Comparison of ENCODE assay signal across 8 cellular contexts in genomic region chr17:73311428-73311780, GRCh38. TPM values are rescaled to one million over a fixed set of nuclear protein-coding genes. Genes with fewer than 3 reads are reported as not detected.
DNase-seq lines count a peak whose midpoint lies in the region; ATAC-seq and TF ChIP-seq lines count a peak whose summit lies in the region.

No MANE protein-coding gene starts in this region.

- peaks cover 18% of the 10 kb centered on the region for H3K4me1 ChIP-seq in DND-41 (ENCODE audit: insufficient read depth, low read length)
- peaks cover 33% of the 10 kb centered on the region in 2 donors for H3K4me1 ChIP-seq in mucosa of rectum (ENCODE audit: control insufficient read depth in 2 of 2, insufficient read depth in 2 of 2, low read length in 2 of 2)

- TF ChIP-seq CTCF in DND-41 (IDR thresholded peaks at IDR 0.05; ENCODE audit: borderline replicate concordance, extremely low read depth, low read length, poor library complexity, severe bottlenecking): no peak

- H3K36me3 ChIP-seq in DND-41 (ENCODE audit: insufficient read depth, low read length): no peaks in the 10 kb centered on the region; the same call in 1 of the 2 replicates
- no peaks in the 10 kb centered on the region for H3K36me3 ChIP-seq in mucosa of rectum (ENCODE audit: control insufficient read depth in 2 of 2, insufficient read depth in 2 of 2, low read length in 2 of 2)

- H3K79me2 ChIP-seq in DND-41 (ENCODE audit: insufficient read depth, low read length): no peaks in the 10 kb centered on the region

- H3K9ac ChIP-seq in DND-41 (ENCODE audit: low read depth, low read length) (peak overlapping the region; percentile 73), mucosa of rectum (ENCODE audit: low read depth in 1 of 2, low read length in 2 of 2) (peak overlapping the region; percentile 99)

- DNase-seq in DND-41: no peak
- DNase-seq in Jurkat, Clone E6-1 (ENCODE audit: low read depth, low spot score): no peak
- DNase-seq in NCI-H446 (lab: John Stamatoyannopoulos, UW): no peak
- DNase-seq in pons (ENCODE audit: low spot score): no peak
- no peak for DNase-seq in NCI-H2029 (lab: John Stamatoyannopoulos, UW)

- ATAC-seq in DND-41 (ENCODE audit: insufficient read depth, low read depth) (peak; percentile 35), GM21423 (IDR thresholded peaks at IDR 0.05; ENCODE audit: unreplicated experiment) (peak; percentile 8)

- H3K4me2 ChIP-seq in DND-41 (ENCODE audit: insufficient read depth, low read length): peak overlapping the region; percentile 87

- no peaks in the 10 kb centered on the region for H4K20me1 ChIP-seq in DND-41 (ENCODE audit: insufficient read depth, low read length)

- H3K27me3 ChIP-seq in DND-41 (ENCODE audit: insufficient read depth, low read length, poor library complexity): peaks cover 39% of the 10 kb centered on the region
- no peaks in the 10 kb centered on the region for H3K27me3 ChIP-seq in mucosa of rectum (ENCODE audit: control insufficient read depth in 2 of 2, insufficient read depth in 2 of 2, low read length in 2 of 2)

- H3K4me3 ChIP-seq in DND-41 (ENCODE audit: low read depth in 1 of 2, low read length in 2 of 2): peak overlapping the region; percentile 38 to 63
- peak overlapping the region; percentile 42 for H3K4me3 ChIP-seq in Jurkat, Clone E6-1 (ENCODE audit: low read length)
- peak overlapping the region; percentile 86 to 87 for H3K4me3 ChIP-seq in mucosa of rectum (ENCODE audit: low read length in 2 of 2)

- peak overlapping the region; percentile 40; the same call in 1 of the 2 replicates for H3K27ac ChIP-seq in DND-41 (ENCODE audit: low read length)
- H3K27ac ChIP-seq in cingulate gyrus (ENCODE audit: low read depth, low read length): peak overlapping the region; percentile 97
- peak overlapping the region; percentile 99 to 100 for H3K27ac ChIP-seq in mucosa of rectum (ENCODE audit: low read depth in 2 of 2, low read length in 2 of 2)

- H3K9me3 ChIP-seq in DND-41 (ENCODE audit: insufficient read depth, low read length, severe bottlenecking) (no peaks in the 10 kb centered on the region), mucosa of rectum (ENCODE audit: control insufficient read depth in 2 of 2, low read length in 2 of 2) (no peaks in the 10 kb centered on the region)

- H2AFZ ChIP-seq in DND-41 (ENCODE audit: low read depth, low read length): peak overlapping the region; percentile 64

RNA-seq across cellular contexts. Expression of gene CDC42EP4, which starts 0.4 kb away (rescaled TPM):
- polyA plus RNA-seq in Jurkat, Clone E6-1 (2012; ENCODE audit: insufficient read depth, insufficient read length): 2.1 TPM

RNA-seq across cellular contexts. Expression of gene CPSF4L, which starts 49.7 kb away (rescaled TPM):
- polyA plus RNA-seq in Jurkat, Clone E6-1 (2012; ENCODE audit: insufficient read depth, insufficient read length): not detected

Comparison
In these comparisons a context has a peak if more than half of its experiments do, and no peak if none do; other contexts are left out.
1. H3K27ac ChIP-seq: peak in every context shown above with its lines; median percentile 100 in mucosa of rectum; 97 in cingulate gyrus; 40 in DND-41.